10 cellular contexts compared by ENCODE assay signal in the genomic region with DNA sequence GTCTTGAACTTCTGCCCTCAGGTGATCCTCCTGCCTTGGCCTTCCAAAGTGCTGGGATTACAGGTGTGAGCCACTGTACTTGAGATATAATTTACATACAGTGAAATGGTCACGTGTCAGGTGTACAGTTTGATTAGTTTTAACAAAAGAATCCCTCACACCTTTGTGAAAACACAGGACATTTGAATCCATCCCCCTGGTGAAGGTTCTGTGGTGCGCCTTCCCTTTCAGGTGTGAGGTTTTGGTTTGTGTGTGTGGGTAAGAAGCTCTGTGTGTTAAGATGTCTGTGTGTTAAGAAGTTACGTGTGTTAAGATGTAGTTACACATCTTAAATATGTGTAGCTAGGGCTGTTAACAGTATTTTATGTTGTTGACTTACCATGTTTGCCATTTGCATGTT. TPM values are rescaled to one million over a fixed set of nuclear protein-coding genes. Genes with fewer than 3 reads are reported as not detected.
A peak's percentile ranks its signal among the peaks of the same experiment; 100 is the strongest.
DNase-seq lines count a peak whose midpoint lies in the region; ATAC-seq, FAIRE-seq and TF ChIP-seq lines count a peak whose summit lies in the region.
"Had no signal": no experiment of that assay in that cellular context is flagged by ENCODE, and none has a peak within 500 bp of the region (broad histone marks: within the 10 kb centered on the region; RNA-seq: fewer than 3 reads in every experiment).

No MANE protein-coding gene starts in this region.

- H3K27me3 ChIP-seq in esophagus (ENCODE audit: control insufficient read depth in 1 of 2, insufficient read depth in 2 of 2, low read length in 2 of 2): no peaks in the 10 kb centered on the region
- H3K27me3 ChIP-seq in gastrocnemius medialis: no peaks in the 10 kb centered on the region

- 79 to 85% methylated on average over 3 of the region's 3 CpGs for WGBS in esophagus, 2 donors

- FAIRE-seq in RCC 7860 (lab: Jason Lieb, UNC): no peak
- FAIRE-seq: K562 had no signal

- TF ChIP-seq POLR2A in gastrocnemius medialis (IDR thresholded peaks at IDR 0.05): no peak

- CTCF ChIA-PET in RWPE1 (lab: Yijun Ruan, JAX): interaction anchor here (0.6 to 1.0 kb wide), 2 partner anchors 27 to 95 kb away, joined by 3 read pairs; no protein-coding TSS in a partner anchor

- no peaks in the 10 kb centered on the region for H3K9me3 ChIP-seq in esophagus (ENCODE audit: control insufficient read depth in 2 of 2, insufficient read depth in 1 of 2, low read depth in 1 of 2, low read length in 1 of 2)
- H3K9me3 ChIP-seq in gastrocnemius medialis: no peaks in the 10 kb centered on the region

- in situ Hi-C loops in gastrocnemius medialis (cut with MboI; ENCODE audit: low sequenced_read_pairs in 4 of 4): no loop called here

- H3K27ac ChIP-seq in RWPE1: peak overlapping the region; percentile 69
- peak overlapping the region; percentile 16 to 31 for H3K27ac ChIP-seq in esophagus (ENCODE audit: low read depth in 2 of 2, low read length in 1 of 2)
- H3K27ac ChIP-seq in gastrocnemius medialis: peak overlapping the region; percentile 92 to 96 (median 94)

- H3K4me3 ChIP-seq in GM12865 (ENCODE audit: low read depth, low read length) (peak overlapping the region; percentile 80), esophagus (ENCODE audit: low read depth in 1 of 2, low read length in 2 of 2) (no peak overlapping the region), gastrocnemius medialis (peak overlapping the region in 3 of 4 donors; percentile 42 to 85 (median 69))
- H3K4me3 ChIP-seq: K562 had no signal

- POLR2A ChIA-PET in RWPE1 (lab: Yijun Ruan, JAX; ENCODE audit: low non-redundant PET): no interaction called here

- DNase-seq in GM12865 (ENCODE audit: low read depth) (peak; percentile 53), RWPE1 (ENCODE audit: low spot score) (no peak), gastrocnemius medialis (no peak), RCC 7860 (ENCODE audit: low spot score) (no peak), GOT3 (lab: John Stamatoyannopoulos, UW) (no peak)
- no peak for DNase-seq in stimulated activated CD4-positive, alpha-beta T cell treated with anti-CD3 and anti-CD28 coated beads, Interleukin-2, amount 100 ng/mL, for 24 hours
- DNase-seq: central memory CD4-positive, alpha-beta T cell had no signal

- H3K4me1 ChIP-seq in esophagus (ENCODE audit: control insufficient read depth in 2 of 2, insufficient read depth in 2 of 2, low read length in 1 of 2) (peaks cover 0 to 11% of the 10 kb centered on the region in 2 donors), gastrocnemius medialis (peaks cover 57 to 64% of the 10 kb centered on the region in 2 donors)

- intact Hi-C loops in gastrocnemius medialis (cut with DNase I; ENCODE audit: low total_unique reads): no loop called here

- ATAC-seq in gastrocnemius medialis (no peak), GM19023 (IDR thresholded peaks at IDR 0.05; ENCODE audit: unreplicated experiment) (no peak)
- ATAC-seq: K562 had no signal

- no peak for TF ChIP-seq CTCF in GM12865 (IDR thresholded peaks at IDR 0.05; ENCODE audit: insufficient read depth, low read depth, low read length, missing control alignments)
- no peak for TF ChIP-seq CTCF in RWPE1 (conservative IDR thresholded peaks at IDR 0.05; ENCODE audit: low read depth)
- TF ChIP-seq CTCF in gastrocnemius medialis (IDR thresholded peaks at IDR 0.05 in 4 of 5, conservative IDR thresholded peaks at IDR 0.05 in 1 of 5): no peak

- H3K36me3 ChIP-seq in esophagus (ENCODE audit: control insufficient read depth in 2 of 2, insufficient read depth in 2 of 2, low read length in 1 of 2) (peaks cover 0 to 6% of the 10 kb centered on the region in 2 donors), gastrocnemius medialis (peaks cover 0 to 53% of the 10 kb centered on the region in 2 donors)

RNA-seq across cellular contexts. Expression of gene SEC14L1, which starts 4.4 kb away (rescaled TPM):
- 10 to 100 TPM; 15.5 to 49.5 TPM for polyA plus RNA-seq in esophagus
- total RNA-seq in gastrocnemius medialis: 10 to 100 TPM; 55.0 to 94.1 (median 73.7) TPM

Comparison
In these comparisons a context has a peak if more than half of its experiments do, and no peak if none do; other contexts are left out.
1. H3K4me3 ChIP-seq: peak in GM12865 (single experiment) and gastrocnemius medialis (3 of 4); none in esophagus (0 of 2).
2. H3K27ac ChIP-seq: peak in every context shown above with its lines; median percentile 94 in gastrocnemius medialis; 69 in RWPE1; 24 in esophagus.